In genomic region chr17:58413684-58414083, GRCh38 we compare ENCODE assay signal across 1 cellular context.
TF ChIP-seq lines count a peak whose summit lies in the region.

No MANE protein-coding gene starts in this region.

TF ChIP-seq in GM12878, 131 proteins besides CTCF, POLR2A, EP300 and RAD21 (continued from another document):
- TF ChIP-seq, protein P1, sequence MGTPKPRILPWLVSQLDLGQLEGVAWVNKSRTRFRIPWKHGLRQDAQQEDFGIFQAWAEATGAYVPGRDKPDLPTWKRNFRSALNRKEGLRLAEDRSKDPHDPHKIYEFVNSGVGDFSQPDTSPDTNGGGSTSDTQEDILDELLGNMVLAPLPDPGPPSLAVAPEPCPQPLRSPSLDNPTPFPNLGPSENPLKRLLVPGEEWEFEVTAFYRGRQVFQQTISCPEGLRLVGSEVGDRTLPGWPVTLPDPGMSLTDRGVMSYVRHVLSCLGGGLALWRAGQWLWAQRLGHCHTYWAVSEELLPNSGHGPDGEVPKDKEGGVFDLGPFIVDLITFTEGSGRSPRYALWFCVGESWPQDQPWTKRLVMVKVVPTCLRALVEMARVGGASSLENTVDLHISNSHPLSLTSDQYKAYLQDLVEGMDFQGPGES (IDR thresholded peaks at IDR 0.05): no peak
- TF ChIP-seq FOS (IDR thresholded peaks at IDR 0.05; ENCODE audit: borderline replicate concordance, extremely low read depth, insufficient read length): no peak
- no peak for TF ChIP-seq RBBP5 (conservative IDR thresholded peaks at IDR 0.05)
- no peak for TF ChIP-seq CBX3 (IDR thresholded peaks at IDR 0.05; ENCODE audit: borderline replicate concordance, low read depth)
- TF ChIP-seq SP1 (IDR thresholded peaks at IDR 0.05; ENCODE audit: low read depth, low read length): no peak
- TF ChIP-seq TCF7 (IDR thresholded peaks at IDR 0.05; ENCODE audit: borderline replicate concordance): no peak
- no peak for TF ChIP-seq SREBF1 (IDR thresholded peaks at IDR 0.05; ENCODE audit: low read length)
